Comparison of ENCODE assay signal across 14 cellular contexts in the genomic region with DNA sequence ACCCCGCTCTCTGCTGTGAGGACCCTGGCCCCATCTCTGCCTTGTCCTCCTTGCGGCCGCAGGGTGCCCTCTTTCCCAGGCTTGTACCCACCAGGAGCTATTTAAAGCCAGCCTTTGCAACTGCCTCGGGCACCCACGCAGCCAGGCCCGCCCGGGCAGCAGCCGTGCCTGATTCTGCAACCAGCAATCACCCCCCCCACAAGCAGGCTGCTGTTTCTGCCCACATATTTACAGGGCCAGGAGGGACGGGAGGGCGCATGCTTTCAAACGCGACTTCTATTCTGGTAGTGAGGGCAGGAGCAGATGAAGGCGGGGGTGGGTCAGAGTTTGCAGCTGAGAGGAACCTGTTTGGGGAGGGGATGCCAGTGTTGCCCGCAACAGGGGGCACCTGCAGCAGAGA. TPM values are rescaled to one million over a fixed set of nuclear protein-coding genes. Genes with fewer than 3 reads are reported as not detected.
"Had no signal": no experiment of that assay in that cellular context is flagged by ENCODE, and none has a peak within 500 bp of the region (broad histone marks: within the 10 kb centered on the region; RNA-seq: fewer than 3 reads in every experiment).

No MANE protein-coding gene starts in this region.

- H3K27ac Mint-ChIP-seq: natural killer cell treated with Interleukin-12 subunit alpha and Interleukin-12 subunit beta and Interleukin-15 and Interleukin-18, amount 100 ng/mL, for 72 hours; T-helper 2 cell treated with Interferon-gamma antibody and Interleukin-4, amounts not matched to agents 5 μg/mL and 100 μg/mL, for 36 hours had no signal

- H3K36me3 Mint-ChIP-seq: activated naive CD4-positive, alpha-beta T cell treated with anti-CD3 and anti-CD28 coated beads, Interleukin-2, amount 50 U/mL, for 72 hours; natural killer cell treated with Interleukin-12 subunit alpha and Interleukin-12 subunit beta and Interleukin-15 and Interleukin-18, amount 100 ng/mL, for 72 hours had no signal

- DNase-seq: activated CD4-positive, alpha-beta T cell treated with anti-CD3 and anti-CD28 coated beads, Interleukin-2, amount 50 U/mL, for 4 hours; activated gamma-delta T cell; body of pancreas; foreskin keratinocyte; kidney glomerular epithelial cell; mesenchymal stem cell; stomach had no signal

- H3K4me3 ChIP-seq: body of pancreas, skin epidermis, stomach had no signal

- H3K27me3 ChIP-seq: body of pancreas had no signal

- ATAC-seq: activated naive CD4-positive, alpha-beta T cell treated with anti-CD3 and anti-CD28 coated beads, Interleukin-2, amount 50 U/mL, for 72 hours; body of pancreas; foreskin keratinocyte; natural killer cell treated with Interleukin-12 subunit alpha and Interleukin-12 subunit beta and Interleukin-15 and Interleukin-18, amount 100 ng/mL, for 72 hours had no signal

- H3K36me3 ChIP-seq: stomach had no signal

- H3K9me3 ChIP-seq: body of pancreas, stomach had no signal

- H3K27me3 Mint-ChIP-seq: natural killer cell treated with Interleukin-12 subunit alpha and Interleukin-12 subunit beta and Interleukin-15 and Interleukin-18, amount 100 ng/mL, for 72 hours had no signal

- H3K4me3 Mint-ChIP-seq: natural killer cell treated with Interleukin-12 subunit alpha and Interleukin-12 subunit beta and Interleukin-15 and Interleukin-18, amount 100 ng/mL, for 72 hours; T-helper 2 cell treated with Interferon-gamma antibody and Interleukin-4, amounts not matched to agents 5 μg/mL and 100 μg/mL, for 36 hours had no signal

- H3K9me3 Mint-ChIP-seq: activated naive CD4-positive, alpha-beta T cell treated with anti-CD3 and anti-CD28 coated beads, Interleukin-2, amount 50 U/mL, for 72 hours; natural killer cell treated with Interleukin-12 subunit alpha and Interleukin-12 subunit beta and Interleukin-15 and Interleukin-18, amount 100 ng/mL, for 72 hours; T-helper 2 cell treated with Interferon-gamma antibody and Interleukin-4, amounts not matched to agents 5 μg/mL and 100 μg/mL, for 36 hours had no signal

- H3K27ac ChIP-seq: body of pancreas, foreskin keratinocyte, skin epidermis, stomach had no signal

- H3K4me1 ChIP-seq: body of pancreas, foreskin keratinocyte, stomach had no signal

RNA-seq across cellular contexts. Expression of gene GABRD, which starts 13.6 kb away (rescaled TPM):
- total RNA-seq: activated naive CD4-positive, alpha-beta T cell treated with anti-CD3 and anti-CD28 coated beads, Interleukin-2, amount 50 U/mL, for 72 hours; body of pancreas; epithelial cell of proximal tubule; fibroblast of lung; foreskin keratinocyte; natural killer cell treated with Interleukin-12 subunit alpha and Interleukin-12 subunit beta and Interleukin-15 and Interleukin-18, amount 100 ng/mL, for 72 hours had no signal
- polyA plus RNA-seq: fibroblast of lung, foreskin keratinocyte had no signal

RNA-seq across cellular contexts. Expression of gene CFAP74, which starts 29.2 kb away (rescaled TPM):
- total RNA-seq: activated naive CD4-positive, alpha-beta T cell treated with anti-CD3 and anti-CD28 coated beads, Interleukin-2, amount 50 U/mL, for 72 hours; epithelial cell of proximal tubule; fibroblast of lung; natural killer cell treated with Interleukin-12 subunit alpha and Interleukin-12 subunit beta and Interleukin-15 and Interleukin-18, amount 100 ng/mL, for 72 hours; posterior vena cava had no signal
- polyA plus RNA-seq: fibroblast of lung, stomach had no signal
